8 cellular contexts compared by ENCODE assay signal in the genomic region with DNA sequence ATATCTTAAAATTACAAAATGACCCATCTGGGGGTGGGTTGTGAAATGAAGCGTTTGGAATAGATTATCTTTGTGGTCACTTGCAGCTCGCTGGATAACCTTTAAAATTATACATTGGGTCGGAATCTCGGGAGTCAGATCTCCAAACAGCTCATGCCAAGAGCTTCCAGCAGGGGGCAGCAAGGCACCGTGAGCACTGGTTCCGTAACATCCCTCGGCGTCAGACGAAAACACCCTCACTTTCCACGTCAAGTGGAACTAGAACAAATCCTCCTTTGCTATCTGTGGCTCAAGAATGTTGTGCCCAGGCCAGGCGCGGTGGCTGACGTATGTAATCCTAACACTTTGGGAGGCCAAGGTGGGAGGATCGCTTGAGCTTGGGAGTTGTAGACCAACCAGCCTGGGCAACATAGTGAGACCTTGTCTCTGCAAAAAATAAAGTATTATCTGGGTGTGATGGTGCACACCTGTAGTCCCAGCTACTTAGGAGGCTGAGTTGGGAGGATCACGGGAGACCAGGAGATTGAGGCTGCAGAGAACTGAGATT. TPM values are rescaled to one million over a fixed set of nuclear protein-coding genes. Genes with fewer than 3 reads are reported as not detected.
DNase-seq lines count a peak whose midpoint lies in the region; ATAC-seq and TF ChIP-seq lines count a peak whose summit lies in the region.

No MANE protein-coding gene starts in this region.

- H3K4me1 Mint-ChIP-seq in activated CD4-positive, alpha-beta T cell treated with anti-CD3 and anti-CD28 coated beads, Interleukin-2, amount 10 ng/mL, durations not matched to agents 7 days and 5 days: peaks cover 7% of the 10 kb centered on the region

- no peaks in the 10 kb centered on the region for H3K9me3 Mint-ChIP-seq in activated CD4-positive, alpha-beta T cell treated with anti-CD3 and anti-CD28 coated beads, Interleukin-2, amount 10 ng/mL, durations not matched to agents 7 days and 5 days

- CTCF ChIA-PET in activated CD4-positive, alpha-beta T cell treated with anti-CD3 and anti-CD28 coated beads, Interleukin-2, amount 10 ng/mL, durations not matched to agents 7 days and 5 days (lab: Charles Lee): interaction anchor here (0.6 to 4.4 kb wide), 32 partner anchors 8 to 1895 kb away, joined by 3 to 40 read pairs (median 4); partner anchors contain the start of genes ITGB5 and UMPS

- DNase-seq in COR-L47 (lab: John Stamatoyannopoulos, UW) (peak; percentile 80), NCI-H524 treated with DMSO at 0.1 percent for 48 hours (lab: John Stamatoyannopoulos, UW) (peak; percentile 50), coronary artery (ENCODE audit: low spot score) (peak; percentile 96), right lobe of liver (peak; percentile 80 to 86 (median 82))
- DNase-seq in activated CD4-positive, alpha-beta T cell treated with anti-CD3 and anti-CD28 coated beads, Interleukin-2, amount 10 ng/mL, durations not matched to agents 7 days and 5 days: peak; percentile 82
- DNase-seq in stimulated activated CD4-positive, alpha-beta T cell treated with anti-CD3 and anti-CD28 coated beads, Interleukin-4, amount 100 ng/mL, for 4 hours: peak; percentile 67 to 78

- H3K27ac Mint-ChIP-seq in activated CD4-positive, alpha-beta T cell treated with anti-CD3 and anti-CD28 coated beads, Interleukin-2, amount 10 ng/mL, durations not matched to agents 7 days and 5 days: no peak overlapping the region

- H3K27ac ChIP-seq in coronary artery: peak overlapping the region; percentile 62 to 70
- H3K27ac ChIP-seq in right lobe of liver: peak overlapping the region in 1 of 3 donors; percentile 74

- TF ChIP-seq CTCF in coronary artery (IDR thresholded peaks at IDR 0.05) (peak; percentile 97), right lobe of liver (IDR thresholded peaks at IDR 0.05) (peak; percentile 94 to 97 (median 96))

- no peak for TF ChIP-seq POLR2A in right lobe of liver (IDR thresholded peaks at IDR 0.05)

- H3K9me3 ChIP-seq in right lobe of liver: no peaks in the 10 kb centered on the region

- H3K27me3 Mint-ChIP-seq in activated CD4-positive, alpha-beta T cell treated with anti-CD3 and anti-CD28 coated beads, Interleukin-2, amount 10 ng/mL, durations not matched to agents 7 days and 5 days: no peaks in the 10 kb centered on the region

- H3K36me3 ChIP-seq in right lobe of liver: peaks cover 0 to 34% (median 12%) of the 10 kb centered on the region in 4 donors

- no peaks in the 10 kb centered on the region for H3K36me3 Mint-ChIP-seq in activated CD4-positive, alpha-beta T cell treated with anti-CD3 and anti-CD28 coated beads, Interleukin-2, amount 10 ng/mL, durations not matched to agents 7 days and 5 days (ENCODE audit: low read depth)

- ATAC-seq in HG02759 (IDR thresholded peaks at IDR 0.05; ENCODE audit: unreplicated experiment) (peak; percentile 61), right lobe of liver (peak; percentile 92 to 94 (median 92)), HG03521 (IDR thresholded peaks at IDR 0.05; ENCODE audit: unreplicated experiment) (no peak)

- POLR2A ChIA-PET in activated CD4-positive, alpha-beta T cell treated with anti-CD3 and anti-CD28 coated beads, Interleukin-2, amount 10 ng/mL, durations not matched to agents 7 days and 5 days (lab: Charles Lee): interaction anchor here (0.8 kb wide), 1 partner anchor 22 kb away, joined by 3 read pairs; no protein-coding TSS in a partner anchor

- H3K4me1 ChIP-seq in right lobe of liver: peaks cover 0 to 19% (median 7%) of the 10 kb centered on the region in 4 donors

- H3K4me3 ChIP-seq in coronary artery (no peak overlapping the region), right lobe of liver (peak overlapping the region in 1 of 3 donors; percentile 26)

- WGBS in right lobe of liver (ENCODE audit: insufficient coverage, low coverage, low lambda C conversion rate, missing lambda C conversion rate): 7% methylated on average over 11 of the region's 15 CpGs

- intact Hi-C loops in right lobe of liver (cut with DNase I): loop anchor here (5.0 to 10.0 kb wide), 2 partner anchors 131 to 133 kb away; no protein-coding TSS in a partner anchor

- peak overlapping the region; percentile 14 for H3K4me3 Mint-ChIP-seq in activated CD4-positive, alpha-beta T cell treated with anti-CD3 and anti-CD28 coated beads, Interleukin-2, amount 10 ng/mL, durations not matched to agents 7 days and 5 days

- no peaks in the 10 kb centered on the region for H3K27me3 ChIP-seq in right lobe of liver

RNA-seq across cellular contexts. Expression of gene UMPS, which starts 31.1 kb away (rescaled TPM):
- total RNA-seq in activated CD4-positive, alpha-beta T cell treated with anti-CD3 and anti-CD28 coated beads, Interleukin-2, amount 10 ng/mL, durations not matched to agents 7 days and 5 days: 10 to 100 TPM; 26.9 to 27.8 TPM
- total RNA-seq in right lobe of liver: 10 to 100 TPM; 17.5 to 29.9 (median 25.5) TPM
